Comparison of ENCODE assay signal across 18 cellular contexts in the genomic region with DNA sequence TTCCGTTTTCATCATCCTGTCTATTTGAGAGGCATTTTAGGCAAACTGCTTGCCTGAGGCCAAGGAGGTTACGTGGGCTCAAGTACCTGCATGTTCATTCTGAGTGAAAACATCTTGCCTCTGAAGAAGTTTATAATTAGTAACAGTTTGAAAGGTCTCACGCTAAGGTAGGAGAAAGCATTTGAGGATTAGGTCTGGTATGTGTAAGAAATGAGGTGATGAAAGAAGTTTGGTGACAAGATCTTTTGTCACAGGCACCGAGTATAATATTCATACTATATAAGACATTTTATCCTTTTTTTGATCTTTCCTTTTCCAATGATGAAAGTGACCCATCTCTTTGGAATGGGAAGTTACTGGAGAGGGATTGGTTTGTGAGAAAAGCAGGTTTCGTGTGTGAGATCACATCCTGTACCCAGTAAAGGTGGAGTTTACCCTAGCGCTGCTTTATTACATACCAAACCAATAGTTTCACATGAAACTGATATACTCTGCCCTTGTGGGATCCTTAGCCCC.
A peak's percentile ranks its signal among the peaks of the same experiment; 100 is the strongest.
DNase-seq lines count a peak whose midpoint lies in the region; ATAC-seq and TF ChIP-seq lines count a peak whose summit lies in the region.
"Had no signal": no experiment of that assay in that cellular context is flagged by ENCODE, and none has a peak within 500 bp of the region (broad histone marks: within the 10 kb centered on the region; RNA-seq: fewer than 3 reads in every experiment).

No MANE protein-coding gene starts in this region.

- no peak overlapping the region for H2AK5ac ChIP-seq in H9 (ENCODE audit: insufficient read length, low read length)

- H3K79me1 ChIP-seq in H9 (ENCODE audit: insufficient read depth, low read depth, low read length, poor library complexity, severe bottlenecking), result no peaks in the 10 kb centered on the region

- no peaks in the 10 kb centered on the region for H4K20me1 ChIP-seq in H9 (ENCODE audit: control insufficient read depth, insufficient read depth, insufficient read length)

- H3K27ac Mint-ChIP-seq in H9, result no peak overlapping the region
- H3K27ac Mint-ChIP-seq: activated CD4-positive, alpha-beta memory T cell treated with anti-CD3 and anti-CD28 coated beads, Interleukin-2, amount 10 ng/mL, durations not matched to agents 7 days and 5 days; activated T-cell treated with anti-CD3 and anti-CD28 coated beads, Interleukin-2, amount 50 U/mL, for 72 hours; CD4-positive, alpha-beta memory T cell; nephron progenitor cell; stimulated activated memory B cell treated with anti-CD40 and anti-IgM and Interleukin-4, amounts not matched to agents 10 μg/mL and 1 μg/mL and 100 μg/mL, for 72 hours had no signal

- H3K4me3 ChIP-seq in foreskin fibroblast (ENCODE audit: low read depth in 1 of 2, low read length in 2 of 2) (no peak overlapping the region), Peyer's patch (no peak overlapping the region)
- H3K4me3 ChIP-seq: psoas muscle, thyroid gland had no signal

- peak overlapping the region; percentile 48 for H2AFZ ChIP-seq in H9 (ENCODE audit: low read length)

- H3K4me3 Mint-ChIP-seq in H9, result no peak overlapping the region
- H3K4me3 Mint-ChIP-seq: activated CD4-positive, alpha-beta memory T cell treated with anti-CD3 and anti-CD28 coated beads, Interleukin-2, amount 10 ng/mL, durations not matched to agents 7 days and 5 days; activated T-cell treated with anti-CD3 and anti-CD28 coated beads, Interleukin-2, amount 50 U/mL, for 72 hours; CD4-positive, alpha-beta memory T cell; nephron progenitor cell; stimulated activated memory B cell treated with anti-CD40 and anti-IgM and Interleukin-4, amounts not matched to agents 10 μg/mL and 1 μg/mL and 100 μg/mL, for 72 hours had no signal

- H4K8ac ChIP-seq in H9 (replicated peaks; ENCODE audit: insufficient read length, low read depth, low read length), result no peak overlapping the region

- no peaks in the 10 kb centered on the region for H3K79me2 ChIP-seq in H9 (ENCODE audit: insufficient read depth, low read length)

- WGBS in H9 (ENCODE audit: extremely low coverage, insufficient read length, low lambda C conversion rate), result no CpG with 5 or more reads among the region's 6 CpGs

- H3K9ac ChIP-seq in H9 (ENCODE audit: extremely low read depth, insufficient read length, low read length), result no peak overlapping the region
- H3K9ac ChIP-seq: KMS-11 had no signal

- no peaks in the 10 kb centered on the region for H3K9me3 Mint-ChIP-seq in H9
- H3K9me3 Mint-ChIP-seq: activated CD4-positive, alpha-beta memory T cell treated with anti-CD3 and anti-CD28 coated beads, Interleukin-2, amount 10 ng/mL, durations not matched to agents 7 days and 5 days; activated T-cell treated with anti-CD3 and anti-CD28 coated beads, Interleukin-2, amount 50 U/mL, for 72 hours; CD4-positive, alpha-beta memory T cell; nephron progenitor cell; stimulated activated memory B cell treated with anti-CD40 and anti-IgM and Interleukin-4, amounts not matched to agents 10 μg/mL and 1 μg/mL and 100 μg/mL, for 72 hours had no signal

- H3K4me1 Mint-ChIP-seq in H9, result no peaks in the 10 kb centered on the region
- H3K4me1 Mint-ChIP-seq: activated CD4-positive, alpha-beta memory T cell treated with anti-CD3 and anti-CD28 coated beads, Interleukin-2, amount 10 ng/mL, durations not matched to agents 7 days and 5 days; CD4-positive, alpha-beta memory T cell; nephron progenitor cell; stimulated activated memory B cell treated with anti-CD40 and anti-IgM and Interleukin-4, amounts not matched to agents 10 μg/mL and 1 μg/mL and 100 μg/mL, for 72 hours had no signal

- H3K27me3 ChIP-seq in H9 (ENCODE audit: insufficient read depth, low read length) (no peaks in the 10 kb centered on the region), Peyer's patch (no peaks in the 10 kb centered on the region)
- H3K27me3 ChIP-seq: thyroid gland had no signal

- H4K5ac ChIP-seq in H9 (ENCODE audit: insufficient read length, low read depth, low read length), result no peak overlapping the region

- H4K91ac ChIP-seq in H9 (ENCODE audit: insufficient read length, low read depth, low read length), result no peak overlapping the region

- H3K36me3 Mint-ChIP-seq in H9 (ENCODE audit: insufficient read depth in 1 of 3, low read depth in 3 of 3), result no peaks in the 10 kb centered on the region
- H3K36me3 Mint-ChIP-seq: CD4-positive, alpha-beta memory T cell; stimulated activated memory B cell treated with anti-CD40 and anti-IgM and Interleukin-4, amounts not matched to agents 10 μg/mL and 1 μg/mL and 100 μg/mL, for 72 hours had no signal

- ATAC-seq in SK-N-SH treated with all-trans-retinoic acid at 6 μM for 48 hours (peak; percentile 87), HG03135 (IDR thresholded peaks at IDR 0.05; ENCODE audit: unreplicated experiment) (no peak)
- ATAC-seq: activated T-cell treated with anti-CD3 and anti-CD28 coated beads, Interleukin-2, amount 50 U/mL, for 72 hours; psoas muscle; stimulated activated memory B cell treated with anti-CD40 and anti-IgM and Interleukin-4, amounts not matched to agents 10 μg/mL and 1 μg/mL and 100 μg/mL, for 72 hours had no signal

- H3K27me3 Mint-ChIP-seq in H9 (ENCODE audit: low read depth), result no peaks in the 10 kb centered on the region
- H3K27me3 Mint-ChIP-seq: activated CD4-positive, alpha-beta memory T cell treated with anti-CD3 and anti-CD28 coated beads, Interleukin-2, amount 10 ng/mL, durations not matched to agents 7 days and 5 days; stimulated activated memory B cell treated with anti-CD40 and anti-IgM and Interleukin-4, amounts not matched to agents 10 μg/mL and 1 μg/mL and 100 μg/mL, for 72 hours had no signal

- no peak overlapping the region for H3K23ac ChIP-seq in H9 (ENCODE audit: insufficient read length, low read depth, low read length)

- H2BK12ac ChIP-seq in H9 (ENCODE audit: insufficient read length, low read depth, low read length), result no peak overlapping the region

- no peak for TF ChIP-seq CTCF in H9 (conservative IDR thresholded peaks at IDR 0.05)
- TF ChIP-seq CTCF in foreskin fibroblast (IDR thresholded peaks at IDR 0.05; ENCODE audit: low read depth, low read length), result no peak
- TF ChIP-seq CTCF in Peyer's patch (IDR thresholded peaks at IDR 0.05), result no peak

- H3K36me3 ChIP-seq in Peyer's patch, result no peaks in the 10 kb centered on the region
- H3K36me3 ChIP-seq: thyroid gland, WERI-Rb-1 had no signal

- DNase-seq in AG08395 (ENCODE audit: low spot score), result peak; percentile 2
- no peak for DNase-seq in H9
- peak; percentile 14 to 30 for DNase-seq in foreskin fibroblast
- DNase-seq in stimulated activated CD4-positive, alpha-beta T cell treated with anti-CD3 and anti-CD28 coated beads, Interleukin-1b, Interleukin-23, amount 100 ng/mL, for 48 hours, result no peak
- no peak for DNase-seq in NOMO-1 treated with DMSO at 0.1 percent for 48 hours (lab: John Stamatoyannopoulos, UW; ENCODE audit: unreplicated experiment)
- DNase-seq in Peyer's patch, result no peak
- DNase-seq: activated CD4-positive, alpha-beta memory T cell treated with anti-CD3 and anti-CD28 coated beads, Interleukin-2, amount 10 ng/mL, durations not matched to agents 7 days and 5 days; activated T-cell treated with anti-CD3 and anti-CD28 coated beads, Interleukin-2, amount 50 U/mL, for 72 hours; CD4-positive, alpha-beta memory T cell; islet precursor cell; nephron progenitor cell; psoas muscle; thyroid gland; WERI-Rb-1 had no signal

- H3K4me2 ChIP-seq in H9 (ENCODE audit: insufficient read depth, insufficient read length, low read length), result no peak overlapping the region
- H3K4me2 ChIP-seq: KMS-11 had no signal

- H3K9me3 ChIP-seq in H9 (ENCODE audit: control insufficient read depth, low read depth, low read length) (no peaks in the 10 kb centered on the region), Peyer's patch (no peaks in the 10 kb centered on the region)
- H3K9me3 ChIP-seq: psoas muscle, thyroid gland had no signal

- H3K14ac ChIP-seq in H9 (ENCODE audit: insufficient read depth, low read length), result no peak overlapping the region

- H3K27ac ChIP-seq in H9 (ENCODE audit: insufficient read length, low read depth, low read length) (no peak overlapping the region), Peyer's patch (no peak overlapping the region)
- H3K27ac ChIP-seq: KMS-11, psoas muscle, thyroid gland, WERI-Rb-1 had no signal

- H3K4me1 ChIP-seq in H9 (ENCODE audit: insufficient read depth, low read length), result no peaks in the 10 kb centered on the region
- H3K4me1 ChIP-seq in Peyer's patch, result no peaks in the 10 kb centered on the region
- H3K4me1 ChIP-seq: psoas muscle, thyroid gland had no signal

- H3K56ac ChIP-seq in H9 (ENCODE audit: insufficient read length, low read depth, low read length), result no peak overlapping the region

- no peak overlapping the region for H2BK20ac ChIP-seq in H9 (ENCODE audit: low read depth, low read length, poor library complexity, severe bottlenecking)

- H2BK5ac ChIP-seq in H9 (ENCODE audit: insufficient read length, low read length), result no peak overlapping the region

- no peak overlapping the region for H3T11ph ChIP-seq in H9 (ENCODE audit: low read length)

- TF ChIP-seq POLR2A in Peyer's patch (IDR thresholded peaks at IDR 0.05), result no peak

- no peak overlapping the region for H2BK120ac ChIP-seq in H9 (ENCODE audit: low read depth, low read length, poor library complexity, severe bottlenecking)

- H3K18ac ChIP-seq in H9 (ENCODE audit: insufficient read length, low read depth, low read length), result no peak overlapping the region

- H2BK15ac ChIP-seq in H9 (ENCODE audit: low read depth, low read length), result no peak overlapping the region

- H3K4ac ChIP-seq in H9 (ENCODE audit: low read depth, low read length), result no peak overlapping the region

- no peaks in the 10 kb centered on the region for H3K23me2 ChIP-seq in H9 (ENCODE audit: insufficient read length, low read depth, low read length, poor library complexity, severe bottlenecking)

Comparison
In these comparisons a context has a peak if more than half of its experiments do, and no peak if none do; other contexts are left out.
1. DNase-seq: peak in AG08395 (single experiment) and foreskin fibroblast (2 of 2); none in H9 (single experiment), stimulated activated CD4-positive, alpha-beta T cell treated with anti-CD3 and anti-CD28 coated beads, Interleukin-1b, Interleukin-23, amount 100 ng/mL, for 48 hours (single experiment), NOMO-1 treated with DMSO at 0.1 percent for 48 hours (single experiment) and Peyer's patch (0 of 3).